Comparison of ENCODE assay signal across 1 cellular context in genomic region chr13:85828094-85828684, GRCh38.
TF ChIP-seq lines count a peak whose summit lies in the region.

No MANE protein-coding gene starts in this region.

TF ChIP-seq in GM23338, 12 proteins besides CTCF, POLR2A, EP300 and RAD21 (continued from another document):
- TF ChIP-seq REST (IDR thresholded peaks at IDR 0.05; ENCODE audit: unreplicated experiment) = no peak
